In the genomic region with DNA sequence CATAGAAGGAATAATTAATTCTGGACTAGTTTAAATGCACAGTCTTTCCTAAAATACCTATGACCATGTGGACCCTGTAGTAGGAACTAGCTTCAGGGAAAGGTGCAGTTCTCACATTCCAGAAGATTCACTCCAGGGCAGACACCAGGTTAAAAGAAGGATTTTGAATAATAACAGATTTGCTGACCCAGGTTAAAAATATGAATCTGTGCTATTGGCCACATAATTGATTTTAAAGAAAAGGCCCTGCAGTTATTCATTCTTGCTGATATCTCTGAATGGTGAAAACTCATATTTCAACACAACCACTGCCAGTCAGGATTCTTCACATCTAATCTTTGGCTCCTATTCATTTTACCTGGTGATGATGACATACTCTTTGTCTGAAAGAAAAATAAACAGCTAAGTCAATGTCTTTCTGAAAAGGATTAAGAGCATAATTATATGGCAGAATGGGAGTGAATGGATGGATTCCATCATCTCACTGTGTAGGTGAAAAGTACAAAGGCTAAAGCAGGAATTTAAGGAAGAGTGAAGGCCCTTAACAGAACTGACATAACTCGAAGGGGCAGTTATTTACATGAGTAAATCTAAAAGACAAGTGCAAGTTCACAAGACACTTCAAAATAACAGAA, we compare ENCODE assay signal across 21 cellular contexts.
"Had no signal": no experiment of that assay in that cellular context is flagged by ENCODE, and none has a peak within 500 bp of the region (broad histone marks: within the 10 kb centered on the region; RNA-seq: fewer than 3 reads in every experiment).

No MANE protein-coding gene starts in this region.

- H3K4me3 Mint-ChIP-seq: activated B cell treated with CpG ODN at 0.5 μM for 24 hours; activated CD4-positive, alpha-beta memory T cell treated with anti-CD3 and anti-CD28 coated beads for 36 hours; activated CD4-positive, alpha-beta T cell treated with anti-CD3 and anti-CD28 coated beads for 36 hours; activated naive CD4-positive, alpha-beta T cell treated with anti-CD3 and anti-CD28 coated beads, Interleukin-2, amount 10 ng/mL, durations not matched to agents 7 days and 5 days; nephron; stimulated activated naive CD8-positive, alpha-beta T cell treated with anti-CD3 and anti-CD28 coated beads, Interleukin-15, amount 100 ng/mL, for 72 hours; T-helper 17 cell had no signal

- DNase-seq: activated B cell treated with CpG ODN at 0.5 μM for 24 hours; activated CD4-positive, alpha-beta memory T cell treated with anti-CD3 and anti-CD28 coated beads for 36 hours; activated CD4-positive, alpha-beta T cell treated with anti-CD3 and anti-CD28 coated beads for 36 hours; activated effector memory CD4-positive, alpha-beta T cell treated with Interleukin-2 at 50 U/mL for 16 hours; activated naive CD4-positive, alpha-beta T cell treated with anti-CD3 and anti-CD28 coated beads, Interleukin-2, amount 10 ng/mL, durations not matched to agents 7 days and 5 days; activated T-cell treated with anti-CD3 and anti-CD28 coated beads, Interleukin-2, amount 50 U/mL, for 48 hours; anterior cingulate cortex; central memory CD4-positive, alpha-beta T cell; dermis blood vessel endothelial cell; effector CD8-positive, alpha-beta T cell; foreskin melanocyte; left ventricle myocardium inferior; pancreas; psoas muscle; stimulated activated CD4-positive, alpha-beta T cell treated with anti-CD3 and anti-CD28 coated beads, Interleukin-1b, Interleukin-23, amount 100 ng/mL, for 48 hours; stimulated activated naive CD8-positive, alpha-beta T cell treated with anti-CD3 and anti-CD28 coated beads, Interleukin-15, amount 100 ng/mL, for 72 hours; T-helper 17 cell; tibial artery had no signal

- H3K4me1 ChIP-seq: left ventricle myocardium inferior, pancreas, psoas muscle, right atrium auricular region had no signal

- H3K36me3 Mint-ChIP-seq: activated CD4-positive, alpha-beta memory T cell treated with anti-CD3 and anti-CD28 coated beads for 36 hours; activated naive CD4-positive, alpha-beta T cell treated with anti-CD3 and anti-CD28 coated beads, Interleukin-2, amount 10 ng/mL, durations not matched to agents 7 days and 5 days; brain had no signal

- ATAC-seq: activated CD4-positive, alpha-beta T cell treated with anti-CD3 and anti-CD28 coated beads for 36 hours; pancreas; psoas muscle; stimulated activated naive CD8-positive, alpha-beta T cell treated with anti-CD3 and anti-CD28 coated beads, Interleukin-15, amount 100 ng/mL, for 72 hours; T-helper 17 cell had no signal

- H3K27me3 ChIP-seq: pancreas, right atrium auricular region, tibial artery had no signal

- H3K36me3 ChIP-seq: left ventricle myocardium inferior, pancreas, right atrium auricular region, tibial artery had no signal

- H3K9me3 ChIP-seq: left ventricle myocardium inferior, pancreas, psoas muscle, right atrium auricular region, tibial artery had no signal

- H3K27me3 Mint-ChIP-seq: activated B cell treated with CpG ODN at 0.5 μM for 24 hours; activated CD4-positive, alpha-beta memory T cell treated with anti-CD3 and anti-CD28 coated beads for 36 hours; activated CD4-positive, alpha-beta T cell treated with anti-CD3 and anti-CD28 coated beads for 36 hours; activated naive CD4-positive, alpha-beta T cell treated with anti-CD3 and anti-CD28 coated beads, Interleukin-2, amount 10 ng/mL, durations not matched to agents 7 days and 5 days; brain; stimulated activated naive CD8-positive, alpha-beta T cell treated with anti-CD3 and anti-CD28 coated beads, Interleukin-15, amount 100 ng/mL, for 72 hours; T-helper 17 cell had no signal

- H3K4me3 ChIP-seq: left ventricle myocardium inferior, pancreas, psoas muscle, right atrium auricular region, tibial artery had no signal

- H3K4me1 Mint-ChIP-seq: activated B cell treated with CpG ODN at 0.5 μM for 24 hours; activated CD4-positive, alpha-beta T cell treated with anti-CD3 and anti-CD28 coated beads for 36 hours; activated naive CD4-positive, alpha-beta T cell treated with anti-CD3 and anti-CD28 coated beads, Interleukin-2, amount 10 ng/mL, durations not matched to agents 7 days and 5 days; nephron; stimulated activated naive CD8-positive, alpha-beta T cell treated with anti-CD3 and anti-CD28 coated beads, Interleukin-15, amount 100 ng/mL, for 72 hours; T-helper 17 cell had no signal

- H3K27ac ChIP-seq: left ventricle myocardium inferior, pancreas, psoas muscle, right atrium auricular region, tibial artery had no signal

- H3K27ac Mint-ChIP-seq: activated B cell treated with CpG ODN at 0.5 μM for 24 hours; activated CD4-positive, alpha-beta memory T cell treated with anti-CD3 and anti-CD28 coated beads for 36 hours; activated CD4-positive, alpha-beta T cell treated with anti-CD3 and anti-CD28 coated beads for 36 hours; activated naive CD4-positive, alpha-beta T cell treated with anti-CD3 and anti-CD28 coated beads, Interleukin-2, amount 10 ng/mL, durations not matched to agents 7 days and 5 days; nephron; stimulated activated naive CD8-positive, alpha-beta T cell treated with anti-CD3 and anti-CD28 coated beads, Interleukin-15, amount 100 ng/mL, for 72 hours; T-helper 17 cell had no signal
